Comparison of ENCODE assay signal across 10 cellular contexts in genomic region chr12:6950401-6950801, GRCh38. TPM values are rescaled to one million over a fixed set of nuclear protein-coding genes. Genes with fewer than 3 reads are reported as not detected.
A peak's percentile ranks its signal among the peaks of the same experiment; 100 is the strongest.
DNase-seq lines count a peak whose midpoint lies in the region; ATAC-seq and TF ChIP-seq lines count a peak whose summit lies in the region.
"Had no signal": no experiment of that assay in that cellular context is flagged by ENCODE, and none has a peak within 500 bp of the region (broad histone marks: within the 10 kb centered on the region; RNA-seq: fewer than 3 reads in every experiment).

No MANE protein-coding gene starts in this region.

- no peaks in the 10 kb centered on the region for H3K79me2 ChIP-seq in DOHH2 (ENCODE audit: control insufficient read depth, low read length)

- H2BK12ac ChIP-seq in mesenchymal stem cell (ENCODE audit: low read length in 2 of 2): no peak overlapping the region

- H3K4me1 ChIP-seq in DOHH2 (ENCODE audit: control insufficient read depth, low read length) (peaks cover 83% of the 10 kb centered on the region), neutrophil (ENCODE audit: control insufficient read depth in 1 of 2, insufficient read depth in 1 of 2, low read depth in 1 of 2, low read length in 1 of 2) (peaks cover 66 to 85% of the 10 kb centered on the region in 2 experiments), mesenchymal stem cell (ENCODE audit: control insufficient read depth, insufficient read depth, low read depth, low read length) (peaks cover 27% of the 10 kb centered on the region)

- H3K79me1 ChIP-seq in mesenchymal stem cell (replicated peaks; ENCODE audit: low read length, poor library complexity, severe bottlenecking): peaks cover 5% of the 10 kb centered on the region

- WGBS in mesenchymal stem cell: 98% methylated on average over 1 of the region's 1 CpG

- H3K4me3 ChIP-seq in DOHH2 (ENCODE audit: low read length) (peak overlapping the region; percentile 73), LNCaP clone FGC (ENCODE audit: low read depth, low read length) (no peak overlapping the region), astrocyte of the cerebellum (ENCODE audit: low read depth, low read length) (no peak overlapping the region), neutrophil (ENCODE audit: low read depth in 1 of 2, low read length in 1 of 2) (peak overlapping the region; percentile 88 to 97), mesenchymal stem cell (ENCODE audit: insufficient read depth in 1 of 2, low read depth in 1 of 2, low read length in 2 of 2) (no peak overlapping the region)
- H3K4me3 ChIP-seq: ovary, SJSA1 had no signal

- H3K23ac ChIP-seq in mesenchymal stem cell (ENCODE audit: low read length in 2 of 2): no peak overlapping the region

- H3K9me3 ChIP-seq in DOHH2 (ENCODE audit: control insufficient read depth, insufficient read depth, low read length): no peaks in the 10 kb centered on the region
- H3K9me3 ChIP-seq in neutrophil: no peaks in the 10 kb centered on the region
- no peaks in the 10 kb centered on the region for H3K9me3 ChIP-seq in mesenchymal stem cell (ENCODE audit: control insufficient read depth, low read length)
- H3K9me3 ChIP-seq: ovary, SJSA1 had no signal

- H2AFZ ChIP-seq in mesenchymal stem cell (ENCODE audit: low read depth, low read length): no peak overlapping the region

- no peak for DNase-seq in LNCaP clone FGC (ENCODE audit: low read depth)
- no peak for DNase-seq in astrocyte of the cerebellum (ENCODE audit: low read depth)
- DNase-seq in mesenchymal stem cell: no peak
- no peak for DNase-seq in NCI-H2171 treated with DMSO at 0.1 percent for 48 hours (lab: John Stamatoyannopoulos, UW)
- DNase-seq in hippocampal formation (lab: John Stamatoyannopoulos, UW): no peak

- H4K8ac ChIP-seq in mesenchymal stem cell (ENCODE audit: low read length): no peak overlapping the region

- no peak overlapping the region for H3K18ac ChIP-seq in mesenchymal stem cell (ENCODE audit: low read depth in 1 of 2, low read length in 2 of 2)

- peaks cover 48% of the 10 kb centered on the region for H3K27me3 ChIP-seq in DOHH2 (ENCODE audit: control insufficient read depth, low read length)
- no peaks in the 10 kb centered on the region for H3K27me3 ChIP-seq in neutrophil
- peaks cover 0 to 15% of the 10 kb centered on the region in 2 experiments for H3K27me3 ChIP-seq in mesenchymal stem cell (ENCODE audit: control insufficient read depth in 1 of 2, insufficient read depth in 1 of 2, low read length in 2 of 2)
- H3K27me3 ChIP-seq: ovary, SJSA1 had no signal

- no peak overlapping the region for H3K4ac ChIP-seq in mesenchymal stem cell (ENCODE audit: low read depth in 1 of 2, low read length in 2 of 2)

- in situ Hi-C loops in astrocyte of the cerebellum (cut with HindIII; ENCODE audit: low sequenced_read_pairs): no loop called here

- H4K20me1 ChIP-seq in DOHH2 (ENCODE audit: control insufficient read depth, insufficient read depth, low read depth, low read length): peaks cover 10% of the 10 kb centered on the region; the same call in 1 of the 2 replicates

- H2BK120ac ChIP-seq in mesenchymal stem cell (ENCODE audit: low read depth, low read length): no peak overlapping the region

- H3K14ac ChIP-seq in mesenchymal stem cell (ENCODE audit: low read length in 2 of 2): no peak overlapping the region

- H2BK15ac ChIP-seq in mesenchymal stem cell (ENCODE audit: low read depth, poor library complexity, severe bottlenecking): no peak overlapping the region

- peaks cover 5% of the 10 kb centered on the region for H3F3A ChIP-seq in DOHH2 (ENCODE audit: control insufficient read depth, insufficient read depth)

- no peak for ATAC-seq in GM21390 (IDR thresholded peaks at IDR 0.05; ENCODE audit: unreplicated experiment)

- 0 out of 2 replicates have a peak overlapping the region, but pooled peaks have one; percentile 16 for H3K27ac ChIP-seq in DOHH2 (ENCODE audit: low read depth, low read length)
- peak overlapping the region; percentile 99 for H3K27ac ChIP-seq in neutrophil
- no peak overlapping the region for H3K27ac ChIP-seq in mesenchymal stem cell (ENCODE audit: low read length, poor library complexity, severe bottlenecking)
- H3K27ac ChIP-seq: ovary, SJSA1 had no signal

- H3K4me2 ChIP-seq in DOHH2 (ENCODE audit: low read length) (peak overlapping the region; percentile 98), mesenchymal stem cell (ENCODE audit: low read length, poor library complexity, severe bottlenecking) (no peak overlapping the region)

- H2BK5ac ChIP-seq in mesenchymal stem cell (ENCODE audit: low read depth, low read length, poor library complexity, severe bottlenecking): no peak overlapping the region

- H3K36me3 ChIP-seq in DOHH2 (ENCODE audit: control insufficient read depth, low read length) (no peaks in the 10 kb centered on the region), neutrophil (peaks cover 31% of the 10 kb centered on the region), mesenchymal stem cell (ENCODE audit: control insufficient read depth in 1 of 2, insufficient read depth in 2 of 2, low read depth in 1 of 2, low read length in 2 of 2) (peaks cover 8 to 18% of the 10 kb centered on the region in 2 experiments)
- H3K36me3 ChIP-seq: ovary had no signal

- H4K91ac ChIP-seq in mesenchymal stem cell (ENCODE audit: low read length): no peak overlapping the region

- H2AK5ac ChIP-seq in mesenchymal stem cell (ENCODE audit: low read length, severe bottlenecking): no peak overlapping the region

- no peaks in the 10 kb centered on the region for H3K9me2 ChIP-seq in DOHH2 (replicated peaks; ENCODE audit: control insufficient read depth, low read length)

- peak; percentile 85 for TF ChIP-seq CTCF in DOHH2 (IDR thresholded peaks at IDR 0.05; ENCODE audit: low read depth, low read length, poor library complexity, severe bottlenecking)
- TF ChIP-seq CTCF in LNCaP clone FGC (IDR thresholded peaks at IDR 0.05; ENCODE audit: control insufficient read depth, extremely low read depth, insufficient read depth): 0 out of 2 replicates have a peak, but pooled peaks have one; percentile 8
- TF ChIP-seq CTCF in astrocyte of the cerebellum (IDR thresholded peaks at IDR 0.05; ENCODE audit: low read depth, low read length, missing control alignments): peak; percentile 2
- peak; percentile 58 for TF ChIP-seq CTCF in neutrophil (IDR thresholded peaks at IDR 0.05)

- H3K9ac ChIP-seq in mesenchymal stem cell (ENCODE audit: low read length): no peak overlapping the region

RNA-seq across cellular contexts. Expression of gene PTPN6, which starts 0.8 kb away (rescaled TPM):
- 0.73 TPM for polyA plus RNA-seq in mesenchymal stem cell (2013, experiment 1 of 2)
- polyA plus RNA-seq in mesenchymal stem cell (2013, experiment 2 of 2): 1.2 TPM

RNA-seq across cellular contexts. Expression of gene C12orf57, which starts 6.6 kb away (rescaled TPM):
- 186 TPM for polyA plus RNA-seq in mesenchymal stem cell (2013, experiment 1 of 2)
- polyA plus RNA-seq in mesenchymal stem cell (2013, experiment 2 of 2): 188 TPM

RNA-seq across cellular contexts. Expression of gene RNU7-1, which starts 6.8 kb away (rescaled TPM):
- not detected for polyA plus RNA-seq in mesenchymal stem cell (2013, experiment 1 of 2)
- polyA plus RNA-seq in mesenchymal stem cell (2013, experiment 2 of 2): not detected
- polyA plus RNA-seq: ovary had no signal

RNA-seq across cellular contexts. Expression of gene PHB2, which starts 20.1 kb away (rescaled TPM):
- polyA plus RNA-seq in mesenchymal stem cell (2013, experiment 1 of 2): 253 TPM
- polyA plus RNA-seq in mesenchymal stem cell (2013, experiment 2 of 2): 265 TPM

RNA-seq across cellular contexts. Expression of gene EMG1, which starts 20.3 kb away (rescaled TPM):
- 30.6 TPM for polyA plus RNA-seq in mesenchymal stem cell (2013, experiment 1 of 2)
- polyA plus RNA-seq in mesenchymal stem cell (2013, experiment 2 of 2): 32.3 TPM

Comparison
In these comparisons a context has a peak if more than half of its experiments do, and no peak if none do; other contexts are left out.
1. H3K4me3 ChIP-seq: peak in DOHH2 (single experiment) and neutrophil (2 of 2); none in LNCaP clone FGC (single experiment), astrocyte of the cerebellum (single experiment) and mesenchymal stem cell (0 of 2).
2. CTCF ChIP-seq: peak in every context shown above with its lines; median percentile 85 in DOHH2; 58 in neutrophil; 8 in LNCaP clone FGC; 2 in astrocyte of the cerebellum.